25 cellular contexts compared by ENCODE assay signal in the genomic region with DNA sequence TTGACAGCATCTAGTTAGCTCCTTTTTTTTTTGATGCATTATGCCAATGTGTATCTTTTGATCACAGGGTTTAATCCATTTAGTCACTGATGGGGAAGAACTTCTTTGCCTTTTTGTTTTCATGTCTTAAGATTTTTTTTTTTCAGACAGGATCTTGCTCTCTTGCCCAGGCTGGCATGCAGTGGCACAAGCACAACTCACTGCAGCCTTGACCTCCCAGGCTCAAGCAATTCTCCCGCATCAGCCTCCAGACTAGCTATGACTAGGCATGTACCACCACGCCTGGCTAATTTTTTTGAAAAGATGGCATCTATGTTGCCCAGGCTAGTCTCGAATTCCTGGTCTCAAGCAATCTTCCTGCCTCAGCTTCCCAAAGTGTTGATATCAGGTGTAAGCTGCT. TPM values are rescaled to one million over a fixed set of nuclear protein-coding genes. Genes with fewer than 3 reads are reported as not detected.
A peak's percentile ranks its signal among the peaks of the same experiment; 100 is the strongest.
DNase-seq lines count a peak whose midpoint lies in the region; ATAC-seq, FAIRE-seq and TF ChIP-seq lines count a peak whose summit lies in the region.
"Had no signal": no experiment of that assay in that cellular context is flagged by ENCODE, and none has a peak within 500 bp of the region (broad histone marks: within the 10 kb centered on the region; RNA-seq: fewer than 3 reads in every experiment).

No MANE protein-coding gene starts in this region.

- H3K4me1 ChIP-seq in K562 (replicated peaks in 1 of 2; ENCODE audit: control insufficient read depth in 2 of 2, insufficient read depth in 2 of 2, low read length in 2 of 2) (no peaks in the 10 kb centered on the region), aorta (ENCODE audit: control insufficient read depth in 1 of 2, insufficient read depth in 2 of 2, low read length in 2 of 2) (no peaks in the 10 kb centered on the region)
- H3K4me1 ChIP-seq: A549; BE2C; BLaER1 treated with 17β-estradiol and CSF1 and Interleukin-3, amounts not matched to agents 10 nM and 100 nM had no signal

- DNase-seq in GM12892 (ENCODE audit: insufficient read length) (no peak), WTC11 (ENCODE audit: low spot score) (no peak), K562 (ENCODE audit: extremely low read depth in 1 of 4, low spot score in 3 of 4) (no peak), aorta (no peak), NCI-H345 treated with DMSO at 0.1 percent for 48 hours (lab: John Stamatoyannopoulos, UW; ENCODE audit: unreplicated experiment) (no peak), foreskin melanocyte (no peak)
- DNase-seq: 8988T; ACHN; AML-193; BE2C; CD4-positive, alpha-beta T cell; CD8-positive, alpha-beta memory T cell; DMS 273 treated with DMSO at 0.1 percent for 48 hours; DMS79; GF-D8; GM23248; H7; HCEC 1CT had no signal

- H3K4me3 ChIP-seq in K562 (no peak overlapping the region), aorta (ENCODE audit: low read length in 2 of 2) (no peak overlapping the region)
- H3K4me3 ChIP-seq: A549; BLaER1 treated with 17β-estradiol and CSF1 and Interleukin-3, amounts not matched to agents 10 nM and 100 nM; GM23248 had no signal

- no peaks in the 10 kb centered on the region for H3K4me1 Mint-ChIP-seq in WTC11
- H3K4me1 Mint-ChIP-seq: CD14-positive monocyte; CD8-positive, alpha-beta memory T cell had no signal

- TF ChIP-seq POLR2A in GM12892 (IDR thresholded peaks at IDR 0.05; ENCODE audit: low read depth, low read length) (0 out of 2 replicates have a peak, but pooled peaks have one; percentile 14), K562 (conservative IDR thresholded peaks at IDR 0.05) (0 out of 2 replicates have a peak, but pooled peaks have one; percentile 53)

- 75% methylated on average over 3 of the region's 3 CpGs for WGBS in K562 (ENCODE audit: insufficient coverage, low coverage, missing lambda C conversion rate)
- 97 to 98% methylated on average over 3 of the region's 3 CpGs for WGBS in aorta, 2 donors

- H3K27me3 ChIP-seq in K562 (ENCODE audit: control insufficient read depth in 2 of 2, insufficient read depth in 2 of 2, low read length in 2 of 2) (no peaks in the 10 kb centered on the region), aorta (ENCODE audit: control insufficient read depth in 1 of 2, insufficient read depth in 2 of 2, low read length in 1 of 2) (no peaks in the 10 kb centered on the region)
- H3K27me3 ChIP-seq: BE2C; BLaER1 treated with 17β-estradiol and CSF1 and Interleukin-3, amounts not matched to agents 10 nM and 100 nM had no signal

- ATAC-seq in WTC11 (no peak), K562 (no peak), aorta (ENCODE audit: low FRiP score) (no peak)
- ATAC-seq: A549 had no signal

- H3K27ac ChIP-seq in K562 (ENCODE audit: extremely low read depth, low read depth, low read length): no peak overlapping the region
- H3K27ac ChIP-seq in aorta (ENCODE audit: low read depth in 1 of 2, low read length in 2 of 2): no peak overlapping the region
- H3K27ac ChIP-seq: A549; BLaER1 treated with 17β-estradiol and CSF1 and Interleukin-3, amounts not matched to agents 10 nM and 100 nM; GM23248 had no signal

- H3K36me3 ChIP-seq in K562 (ENCODE audit: control insufficient read depth, insufficient read depth, low read length): peaks cover 13% of the 10 kb centered on the region; the same call in 2 of the 3 replicates
- H3K36me3 ChIP-seq in aorta (ENCODE audit: control insufficient read depth in 1 of 2, insufficient read depth in 2 of 2, low read length in 1 of 2): peaks cover 2 to 4% of the 10 kb centered on the region in 2 donors
- H3K36me3 ChIP-seq: BE2C had no signal

- no peak overlapping the region for H3K27ac Mint-ChIP-seq in WTC11
- H3K27ac Mint-ChIP-seq: CD4-positive, alpha-beta T cell; CD8-positive, alpha-beta memory T cell had no signal

- FAIRE-seq in GM12892 (lab: Jason Lieb, UNC): no peak
- FAIRE-seq in K562 (lab: Jason Lieb, UNC): no peak
- FAIRE-seq: A549, D721Med, GM19239, H1 had no signal

- peaks cover 6% of the 10 kb centered on the region; the same call in 1 of the 2 replicates for H3K36me3 Mint-ChIP-seq in WTC11

- no peaks in the 10 kb centered on the region for H3K27me3 Mint-ChIP-seq in WTC11 (ENCODE audit: low read depth)
- H3K27me3 Mint-ChIP-seq: CD4-positive, alpha-beta T cell; CD8-positive, alpha-beta memory T cell had no signal

- no peaks in the 10 kb centered on the region for H3K9me3 ChIP-seq in K562 (replicated peaks; ENCODE audit: control insufficient read depth, insufficient read depth, low read depth, low read length)
- H3K9me3 ChIP-seq in aorta (ENCODE audit: control insufficient read depth, low read length): no peaks in the 10 kb centered on the region
- H3K9me3 ChIP-seq: A549, BE2C had no signal

- no peaks in the 10 kb centered on the region for H4K20me1 ChIP-seq in K562 (replicated peaks; ENCODE audit: control insufficient read depth, insufficient read depth, low read length)
- H4K20me1 ChIP-seq: BLaER1 treated with 17β-estradiol and CSF1 and Interleukin-3, amounts not matched to agents 10 nM and 100 nM had no signal

- no peaks in the 10 kb centered on the region for H3K79me2 ChIP-seq in K562 (ENCODE audit: control insufficient read depth, insufficient read depth, low read length)

- H3K9me1 ChIP-seq in K562 (ENCODE audit: control insufficient read depth, insufficient read depth, low read length): no peaks in the 10 kb centered on the region

- in situ Hi-C loops in K562 (cut with MboI): no loop called here

- intact Hi-C loops in K562 (cut with micrococcal nuclease): no loop called here
- intact Hi-C loops in aorta (cut with DNase I): no loop called here

- CTCF ChIA-PET in WTC11 (lab: Charles Lee) (interaction anchor here (0.7 kb wide), 1 partner anchor 60 kb away, joined by 3 read pairs; no protein-coding TSS in a partner anchor), K562 (lab: Yijun Ruan, JAX; ENCODE audit: low intra/inter-chr PET ratio) (no interaction called here)

- TF ChIP-seq RAD21 in K562 (CRISPR knock-in tag; conservative IDR thresholded peaks at IDR 0.05 in 1 of 2, IDR thresholded peaks at IDR 0.05 in 1 of 2): no peak

- no TSS peak for BruUV-seq in K562 (replicated peaks; lab: Mats Ljungman, UMichigan)

- no peak overlapping the region for H3K4me3 Mint-ChIP-seq in WTC11
- H3K4me3 Mint-ChIP-seq: CD14-positive monocyte; CD4-positive, alpha-beta T cell; CD8-positive, alpha-beta memory T cell had no signal

- H3K9me3 Mint-ChIP-seq in WTC11: peaks cover 11% of the 10 kb centered on the region

- TF ChIP-seq EP300 in K562 (IDR thresholded peaks at IDR 0.05; ENCODE audit: low read length): no peak

- POLR2A ChIA-PET in WTC11 (lab: Charles Lee): interaction anchor here (0.6 kb wide), 1 partner anchor 20 kb away, joined by 6 read pairs; no protein-coding TSS in a partner anchor
- POLR2A ChIA-PET in K562 (lab: Yijun Ruan, JAX): interaction anchor here (0.6 to 1.2 kb wide), 4 partner anchors 9 to 244 kb away, joined by 3 to 4 read pairs (median 4); no protein-coding TSS in a partner anchor

- H2AFZ ChIP-seq in K562 (ENCODE audit: low read depth, low read length): no peak overlapping the region
- H2AFZ ChIP-seq: GM23248 had no signal

- no peak overlapping the region for H3K9ac ChIP-seq in K562 (ENCODE audit: insufficient read depth in 1 of 2, low read depth in 2 of 2, low read length in 2 of 2)
- H3K9ac ChIP-seq: BLaER1 treated with 17β-estradiol and CSF1 and Interleukin-3, amounts not matched to agents 10 nM and 100 nM; GM23248 had no signal

- H3K4me2 ChIP-seq in K562 (ENCODE audit: insufficient read depth, low read length): no peak overlapping the region
- H3K4me2 ChIP-seq: A549; BLaER1 treated with 17β-estradiol and CSF1 and Interleukin-3, amounts not matched to agents 10 nM and 100 nM had no signal

- TF ChIP-seq CTCF in WTC11 (IDR thresholded peaks at IDR 0.05) (no peak), K562 (IDR thresholded peaks at IDR 0.05 in 2 of 3, conservative IDR thresholded peaks at IDR 0.05 in 1 of 3; ENCODE audit: insufficient read depth in 2 of 3, low read depth in 1 of 3, low read length in 3 of 3) (no peak)

TF ChIP-seq in WTC11, 78 proteins besides CTCF, POLR2A, EP300 and RAD21 (continues in another document):
- TF ChIP-seq ZNF121 (CRISPR knock-in tag; IDR thresholded peaks at IDR 0.05): peak; percentile 35; the same call in 1 of the 2 replicates

TF ChIP-seq in K562, 482 proteins besides CTCF, POLR2A, EP300 and RAD21 (continues in another document):
- TF ChIP-seq ZNF444 (CRISPR knock-in tag; IDR thresholded peaks at IDR 0.05): peak; percentile 42; the same call in 1 of the 2 replicates
- no peak for TF ChIP-seq BCOR (IDR thresholded peaks at IDR 0.05)
- peak; percentile 51; the same call in 1 of the 2 replicates for TF ChIP-seq SUPT5H (IDR thresholded peaks at IDR 0.05)

RNA-seq across cellular contexts. Expression of a gene that starts 46.4 kb away (rescaled TPM):
- polyA plus RNA-seq in GM12892 (2012; ENCODE audit: missing spikeins): not detected
- total RNA-seq in WTC11 (2021): not detected in 3 replicates
- not detected in 2 replicates for total RNA-seq in K562 (2011; cell fraction: chromatin; rRNA removed; ENCODE audit: low replicate concordance)
- not detected in 2 replicates for total RNA-seq in K562 (2011; cell fraction: nucleolus; rRNA removed)
- total RNA-seq in K562 (2011; cell fraction: nucleoplasm; rRNA removed): not detected in 2 replicates
- not detected in 2 replicates for total RNA-seq in K562 (2014; rRNA removed)
- total RNA-seq in K562 (2014; rRNA removed; fragmentation: Illumina TruSeq; extraction: Trizol): not detected in 2 replicates
- total RNA-seq in K562 (2015; rRNA removed; fragmentation: Illumina TruSeq; extraction: Trizol): not detected in 2 replicates
- total RNA-seq in K562 (2021): not detected in 2 replicates
- not detected in 2 replicates for polyA plus RNA-seq in K562 (2011; rRNA removed)
- polyA plus RNA-seq in K562 (2011; cell fraction: cytosol; rRNA removed): not detected in 2 replicates
- 0.17 TPM in 1 of 2 replicates, not detected in the other for polyA plus RNA-seq in K562 (2011; cell fraction: nucleus; rRNA removed)
- polyA plus RNA-seq in K562 (2012): not detected in 2 replicates
- not detected in 2 replicates for polyA plus RNA-seq in K562 (2014; fragmentation: Illumina TruSeq; extraction: Trizol)
- not detected for polyA plus RNA-seq in K562 (2014; fragmentation: Nextera tagmentation; extraction: Ambion mirVana)
- not detected in 2 replicates for polyA plus RNA-seq in K562 (2014; rRNA removed)
- polyA minus RNA-seq in K562 (2011; rRNA and poly(A)+ RNA removed): not detected in 2 replicates
- not detected in 2 replicates for polyA minus RNA-seq in K562 (2011; cell fraction: cytosol; rRNA and poly(A)+ RNA removed)
- polyA minus RNA-seq in K562 (2011; cell fraction: nucleus; rRNA and poly(A)+ RNA removed): not detected in 2 replicates
- total RNA-seq in aorta: not detected
- 1 to 10 TPM in 1 of 2 donors, not detected in 1; 4.4 TPM for polyA plus RNA-seq in aorta
- total RNA-seq: CD4-positive, alpha-beta T cell; CD8-positive, alpha-beta memory T cell; G401; GM23248; H1 had no signal
- polyA plus RNA-seq: A549; CD14-positive monocyte; CD8-positive, alpha-beta memory T cell; GM23248; H1 had no signal
